ENCODE assay signal across 20 cellular contexts in genomic region chr21:38819051-38819718, GRCh38. TPM values are rescaled to one million over a fixed set of nuclear protein-coding genes. Genes with fewer than 3 reads are reported as not detected.
DNase-seq lines count a peak whose midpoint lies in the region; ATAC-seq and TF ChIP-seq lines count a peak whose summit lies in the region.
"Had no signal": no experiment of that assay in that cellular context is flagged by ENCODE, and none has a peak within 500 bp of the region (broad histone marks: within the 10 kb centered on the region; RNA-seq: fewer than 3 reads in every experiment).

No MANE protein-coding gene starts in this region.

- DNase-seq in IMR-90 (no peak), endodermal cell (peak; percentile 40), transverse colon (no peak), kidney tubule cell (ENCODE audit: low spot score) (no peak), Right ventricle myocardium superior (no peak), DMS153 (lab: John Stamatoyannopoulos, UW) (no peak)
- no peak for DNase-seq in effector CD8-positive, alpha-beta T cell (lab: John Stamatoyannopoulos, UW)
- DNase-seq: activated CD4-positive, alpha-beta T cell treated with anti-CD3 and anti-CD28 coated beads, Interleukin-2, amount 10 ng/mL, durations not matched to agents 7 days and 5 days; activated T-cell treated with anti-CD3 and anti-CD28 coated beads for 4 hours; C1 segment of cervical spinal cord; caudate nucleus; GOT3; KBM-7; kidney; stimulated activated CD4-positive, alpha-beta T cell treated with anti-CD3 and anti-CD28 coated beads, Interleukin-2, amount 100 ng/mL, for 48 hours; uterus had no signal

- H3K23ac ChIP-seq in IMR-90 (ENCODE audit: low read depth, low read length) = no peak overlapping the region

- H2AK5ac ChIP-seq in IMR-90 (ENCODE audit: low read depth, low read length) = peak overlapping the region; percentile 46

- H3K9me3 Mint-ChIP-seq in endodermal cell = no peaks in the 10 kb centered on the region
- H3K9me3 Mint-ChIP-seq: activated naive CD4-positive, alpha-beta T cell treated with anti-CD3 and anti-CD28 coated beads, Interleukin-2, amount 50 U/mL, for 24 hours; natural killer cell treated with Interleukin-12 subunit alpha and Interleukin-12 subunit beta and Interleukin-15 and Interleukin-18, amount 100 ng/mL, for 72 hours had no signal

- no peak for TF ChIP-seq RAD21 in IMR-90 (IDR thresholded peaks at IDR 0.05; ENCODE audit: low read length)

- H3K4me1 ChIP-seq in IMR-90 (ENCODE audit: control insufficient read depth, insufficient read depth, low read length) = peaks cover 32% of the 10 kb centered on the region
- peaks cover 7% of the 10 kb centered on the region for H3K4me1 ChIP-seq in endodermal cell (ENCODE audit: control insufficient read depth, insufficient read depth, low read length)
- peaks cover 58 to 89% of the 10 kb centered on the region in 2 donors for H3K4me1 ChIP-seq in mucosa of rectum (ENCODE audit: control insufficient read depth in 2 of 2, insufficient read depth in 2 of 2, low read length in 2 of 2)
- peaks cover 31 to 93% (median 86%) of the 10 kb centered on the region in 4 donors for H3K4me1 ChIP-seq in transverse colon

- H3K9ac ChIP-seq in IMR-90 (ENCODE audit: low read depth, low read length) (no peak overlapping the region), endodermal cell (ENCODE audit: extremely low read depth, low read length, poor library complexity, severe bottlenecking) (no peak overlapping the region), mucosa of rectum (ENCODE audit: low read depth in 1 of 2, low read length in 2 of 2) (peak overlapping the region; percentile 20 to 62)

- intact Hi-C loops in IMR-90 (cut with micrococcal nuclease) = no loop called here
- intact Hi-C loops in transverse colon (cut with DNase I; ENCODE audit: low total_unique reads) = no loop called here
- intact Hi-C loops in Right ventricle myocardium superior (cut with DNase I) = no loop called here

- H3K36me3 Mint-ChIP-seq in endodermal cell (ENCODE audit: low read depth) = peaks cover 97% of the 10 kb centered on the region

- H3K4ac ChIP-seq in IMR-90 (ENCODE audit: low read depth, low read length) = peak overlapping the region; percentile 69

- H3K27me3 ChIP-seq in IMR-90 (ENCODE audit: control insufficient read depth, insufficient read depth, low read length) (no peaks in the 10 kb centered on the region), endodermal cell (ENCODE audit: control insufficient read depth, insufficient read depth, low read length, poor library complexity, severe bottlenecking) (no peaks in the 10 kb centered on the region), mucosa of rectum (ENCODE audit: control insufficient read depth in 2 of 2, insufficient read depth in 2 of 2, low read length in 2 of 2) (no peaks in the 10 kb centered on the region), transverse colon (no peaks in the 10 kb centered on the region)
- H3K27me3 ChIP-seq: right atrium auricular region, uterus had no signal

- TF ChIP-seq POLR2A in IMR-90 (IDR thresholded peaks at IDR 0.05; ENCODE audit: low read depth, low read length) (no peak), transverse colon (IDR thresholded peaks at IDR 0.05) (no peak)

- H4K20me1 ChIP-seq in IMR-90 (ENCODE audit: insufficient read depth, low read length) = peaks cover 26% of the 10 kb centered on the region

- peak overlapping the region; percentile 1; the same call in 1 of the 2 replicates for H3K18ac ChIP-seq in IMR-90 (ENCODE audit: low read depth, low read length)

- peak overlapping the region; percentile 63; the same call in 2 of the 3 replicates for H2BK15ac ChIP-seq in IMR-90 (ENCODE audit: low read depth, low read length)

- peaks cover 11% of the 10 kb centered on the region for H3K4me1 Mint-ChIP-seq in endodermal cell
- H3K4me1 Mint-ChIP-seq: activated naive CD4-positive, alpha-beta T cell treated with anti-CD3 and anti-CD28 coated beads, Interleukin-2, amount 50 U/mL, for 24 hours had no signal

- H3K4me3 ChIP-seq in IMR-90 (ENCODE audit: insufficient read depth, low read depth, low read length) = no peak overlapping the region
- no peak overlapping the region for H3K4me3 ChIP-seq in endodermal cell (ENCODE audit: low read length)
- H3K4me3 ChIP-seq in mucosa of rectum (ENCODE audit: low read length in 2 of 2) = no peak overlapping the region
- H3K4me3 ChIP-seq in transverse colon = peak overlapping the region in 1 of 4 donors; percentile 4
- H3K4me3 ChIP-seq: right atrium auricular region, uterus had no signal

- no TSS peak for BruUV-seq in IMR-90 (replicated peaks; lab: Mats Ljungman, UMichigan)

- CTCF ChIA-PET in IMR-90 (lab: Yijun Ruan, JAX) = interaction anchor here (0.8 kb wide), 1 partner anchor 14 kb away, joined by 3 read pairs; no protein-coding TSS in a partner anchor

- peak overlapping the region; percentile 12; the same call in 1 of the 2 replicates for H3K56ac ChIP-seq in IMR-90 (ENCODE audit: extremely low read depth, insufficient read depth, low read length)

- no peak for ATAC-seq in IMR-90 (ENCODE audit: low read depth)
- no peak for ATAC-seq in Right ventricle myocardium superior (ENCODE audit: poor library complexity)
- ATAC-seq: natural killer cell treated with Interleukin-12 subunit alpha and Interleukin-12 subunit beta and Interleukin-15 and Interleukin-18, amount 100 ng/mL, for 72 hours had no signal

- H3K14ac ChIP-seq in IMR-90 (replicated peaks; ENCODE audit: low read depth, low read length) = peak overlapping the region; percentile 0

- no peaks in the 10 kb centered on the region for H3K27me3 Mint-ChIP-seq in endodermal cell (ENCODE audit: insufficient read depth)
- H3K27me3 Mint-ChIP-seq: activated CD4-positive, alpha-beta T cell treated with anti-CD3 and anti-CD28 coated beads, Interleukin-2, amount 10 ng/mL, durations not matched to agents 7 days and 5 days; activated naive CD4-positive, alpha-beta T cell treated with anti-CD3 and anti-CD28 coated beads, Interleukin-2, amount 50 U/mL, for 24 hours; natural killer cell treated with Interleukin-12 subunit alpha and Interleukin-12 subunit beta and Interleukin-15 and Interleukin-18, amount 100 ng/mL, for 72 hours had no signal

- TF ChIP-seq CTCF in IMR-90 (conservative IDR thresholded peaks at IDR 0.05; ENCODE audit: low read depth, low read length) = no peak
- no peak for TF ChIP-seq CTCF in endodermal cell (conservative IDR thresholded peaks at IDR 0.05)
- TF ChIP-seq CTCF in transverse colon (IDR thresholded peaks at IDR 0.05) = no peak

- H2AK9ac ChIP-seq in IMR-90 (replicated peaks; ENCODE audit: low read depth, low read length, poor library complexity) = peak overlapping the region; percentile 29

- H3K9me1 ChIP-seq in IMR-90 (ENCODE audit: insufficient read depth, low read length) = peaks cover 36% of the 10 kb centered on the region

- in situ Hi-C loops in IMR-90 (cut with MboI; ENCODE audit: low sequenced_read_pairs) = no loop called here
- in situ Hi-C loops in transverse colon (cut with MboI; ENCODE audit: low pct_ligation_motif_present in 1 of 4, low pct_unique_long_range_greater_than_20kb in 1 of 4, low sequenced_read_pairs in 3 of 4) = no loop called here

- dilution Hi-C loops in IMR-90 (cut with HindIII; ENCODE audit: low sequenced_read_pairs, unreplicated experiment) = no loop called here

- peaks cover 80% of the 10 kb centered on the region for H3K36me3 ChIP-seq in IMR-90 (ENCODE audit: control insufficient read depth, insufficient read depth, low read length)
- peaks cover 95% of the 10 kb centered on the region for H3K36me3 ChIP-seq in endodermal cell (ENCODE audit: control insufficient read depth, insufficient read depth, low read length)
- H3K36me3 ChIP-seq in mucosa of rectum (ENCODE audit: control insufficient read depth in 2 of 2, insufficient read depth in 2 of 2, low read length in 2 of 2) = peaks cover 81 to 95% of the 10 kb centered on the region in 2 donors
- H3K36me3 ChIP-seq in transverse colon = peaks cover 0 to 79% (median 41%) of the 10 kb centered on the region in 4 donors
- H3K36me3 ChIP-seq: uterus had no signal

- H3K27ac ChIP-seq in IMR-90 (ENCODE audit: insufficient read depth, low read length) (peak overlapping the region; percentile 22), endodermal cell (ENCODE audit: low read depth, low read length) (no peak overlapping the region), mucosa of rectum (ENCODE audit: low read depth in 2 of 2, low read length in 2 of 2) (peak overlapping the region; percentile 72 to 81), transverse colon (peak overlapping the region; percentile 72 to 84 (median 78))
- H3K27ac ChIP-seq: right atrium auricular region, uterus had no signal

- H3K9me3 ChIP-seq in IMR-90 (ENCODE audit: control insufficient read depth, insufficient read depth, low read length) = no peaks in the 10 kb centered on the region
- peaks cover 8% of the 10 kb centered on the region for H3K9me3 ChIP-seq in endodermal cell (ENCODE audit: control insufficient read depth, low read length)
- no peaks in the 10 kb centered on the region for H3K9me3 ChIP-seq in mucosa of rectum (ENCODE audit: control insufficient read depth in 2 of 2, low read length in 2 of 2)
- no peaks in the 10 kb centered on the region for H3K9me3 ChIP-seq in transverse colon
- H3K9me3 ChIP-seq: right atrium auricular region, uterus had no signal

- H2BK20ac ChIP-seq in IMR-90 (ENCODE audit: low read depth, low read length) = peak overlapping the region; percentile 15

- H4K8ac ChIP-seq in IMR-90 (ENCODE audit: low read depth in 2 of 2, low read length in 2 of 2) = peak overlapping the region; percentile 31 to 75; a peak in 3 of 4 replicates

- POLR2A ChIA-PET in IMR-90 (lab: Charles Lee; ENCODE audit: unreplicated experiment) = no interaction called here

- 92% methylated on average over 8 of the region's 14 CpGs; no CpG with 5 or more reads in 1 of the 2 experiments for WGBS in IMR-90 (ENCODE audit: extremely low coverage in 2 of 2, insufficient read length in 1 of 2), 2 experiments
- 97 to 100% methylated on average over 8 to 13 of the region's 14 CpGs for WGBS in endodermal cell (ENCODE audit: insufficient coverage in 1 of 2, insufficient read length in 1 of 2), 2 experiments
- WGBS in transverse colon (ENCODE audit: low coverage in 1 of 2), 2 donors = 53 to 67% methylated on average over 3 to 14 of the region's 14 CpGs

- H3K4me3 Mint-ChIP-seq in endodermal cell = no peak overlapping the region
- H3K4me3 Mint-ChIP-seq: activated CD4-positive, alpha-beta T cell treated with anti-CD3 and anti-CD28 coated beads, Interleukin-2, amount 10 ng/mL, durations not matched to agents 7 days and 5 days; activated naive CD4-positive, alpha-beta T cell treated with anti-CD3 and anti-CD28 coated beads, Interleukin-2, amount 50 U/mL, for 24 hours; natural killer cell treated with Interleukin-12 subunit alpha and Interleukin-12 subunit beta and Interleukin-15 and Interleukin-18, amount 100 ng/mL, for 72 hours had no signal

- H2BK5ac ChIP-seq in IMR-90 (ENCODE audit: low read depth, low read length, poor library complexity, severe bottlenecking) = peak overlapping the region; percentile 80

- TF ChIP-seq EP300 in transverse colon (IDR thresholded peaks at IDR 0.05; ENCODE audit: low read depth) = no peak

- peak overlapping the region; percentile 73 for H4K91ac ChIP-seq in IMR-90 (ENCODE audit: insufficient read depth, low read depth, low read length)

- H4K5ac ChIP-seq in IMR-90 (ENCODE audit: low read depth, low read length) = peak overlapping the region; percentile 0; the same call in 1 of the 2 replicates

- H3K4me2 ChIP-seq in IMR-90 (ENCODE audit: low read depth, low read length) = no peak overlapping the region

- peaks cover 47 to 77% of the 10 kb centered on the region in 2 experiments for H3K79me1 ChIP-seq in IMR-90 (ENCODE audit: low read depth in 1 of 2, low read length in 2 of 2)

- no peak overlapping the region for H3K27ac Mint-ChIP-seq in endodermal cell
- H3K27ac Mint-ChIP-seq: activated CD4-positive, alpha-beta T cell treated with anti-CD3 and anti-CD28 coated beads, Interleukin-2, amount 10 ng/mL, durations not matched to agents 7 days and 5 days; activated naive CD4-positive, alpha-beta T cell treated with anti-CD3 and anti-CD28 coated beads, Interleukin-2, amount 50 U/mL, for 24 hours; natural killer cell treated with Interleukin-12 subunit alpha and Interleukin-12 subunit beta and Interleukin-15 and Interleukin-18, amount 100 ng/mL, for 72 hours had no signal

- peak overlapping the region; percentile 17 for H2BK120ac ChIP-seq in IMR-90 (ENCODE audit: low read depth, low read length)

- H2AFZ ChIP-seq in IMR-90 (replicated peaks; ENCODE audit: low read length, poor library complexity) = no peak overlapping the region

RNA-seq across cellular contexts. Expression of gene ETS2, which starts 13.5 kb away (rescaled TPM):
- 20.6 and 21.7 TPM in 2 replicates for total RNA-seq in IMR-90 (2012; rRNA removed)
- polyA plus RNA-seq in IMR-90 (2012; rRNA removed) = 21.3 and 22.8 TPM in 2 replicates
- 18.3 and 18.4 TPM in 2 replicates for polyA plus RNA-seq in IMR-90 (2012; cell fraction: cytosol; rRNA removed)
- polyA plus RNA-seq in IMR-90 (2012; cell fraction: nucleus; rRNA removed; ENCODE audit: low replicate concordance) = 42.7 and 92.6 TPM in 2 replicates
- 100 to 1,000 TPM in 1 of 2 donors, 10 to 100 TPM in 1; 98.4 to 102 TPM for total RNA-seq in endodermal cell
- polyA plus RNA-seq in endodermal cell (2013, experiment 1 of 2) = 25.0 TPM
- polyA plus RNA-seq in endodermal cell (2013, experiment 2 of 2) = 24.8 TPM
- 100 to 1,000 TPM in 3 of 4 donors, 10 to 100 TPM in 1; 55.1 to 174 (median 127) TPM for total RNA-seq in transverse colon
- total RNA-seq in Right ventricle myocardium superior = 37.2 TPM

Comparison
In these comparisons a context has a peak if more than half of its experiments do, and no peak if none do; other contexts are left out.
1. H3K9ac ChIP-seq: peak in mucosa of rectum (2 of 2); none in IMR-90 (single experiment) and endodermal cell (single experiment).